27 cellular contexts compared by ENCODE assay signal in genomic region chr7:1274121-1274875, GRCh38. TPM values are rescaled to one million over a fixed set of nuclear protein-coding genes. Genes with fewer than 3 reads are reported as not detected.
DNase-seq lines count a peak whose midpoint lies in the region; ATAC-seq lines count a peak whose summit lies in the region.
"Had no signal": no experiment of that assay in that cellular context is flagged by ENCODE, and none has a peak within 500 bp of the region (broad histone marks: within the 10 kb centered on the region; RNA-seq: fewer than 3 reads in every experiment).

No MANE protein-coding gene starts in this region.

- H3K23ac ChIP-seq in neuronal stem cell (ENCODE audit: low read depth, low read length, poor library complexity): peak overlapping the region; percentile 65

- H3K9me3 ChIP-seq in neuronal stem cell (replicated peaks in 1 of 2; ENCODE audit: control insufficient read depth in 2 of 2, insufficient read depth in 1 of 2, low read depth in 1 of 2, low read length in 2 of 2) (peaks cover 0 to 5% of the 10 kb centered on the region in 2 donors), aorta (ENCODE audit: control insufficient read depth, low read length) (peaks cover 2% of the 10 kb centered on the region)
- H3K9me3 ChIP-seq: HAP-1, MG63 had no signal

- peak overlapping the region; percentile 30 for H2BK12ac ChIP-seq in neuronal stem cell (ENCODE audit: low read length)

- peak overlapping the region; percentile 72 for H2BK120ac ChIP-seq in neuronal stem cell (ENCODE audit: low read depth, low read length)

- intact Hi-C loops in aorta (cut with DNase I): no loop called here
- intact Hi-C loops in activated CD4-positive, alpha-beta memory T cell treated with anti-CD3 and anti-CD28 coated beads for 36 hours (cut with micrococcal nuclease): no loop called here

- H4K91ac ChIP-seq in neuronal stem cell (ENCODE audit: low read depth, low read length, poor library complexity): no peak overlapping the region

- H3K27ac ChIP-seq in neuronal stem cell (replicated peaks; ENCODE audit: low read length) (no peak overlapping the region), aorta (ENCODE audit: low read depth in 1 of 2, low read length in 2 of 2) (no peak overlapping the region)

- H3K4me2 ChIP-seq in neuronal stem cell (ENCODE audit: insufficient read depth, low read length, poor library complexity, severe bottlenecking): no peak overlapping the region
- H3K4me2 ChIP-seq: GM23338 had no signal

- H4K8ac ChIP-seq in neuronal stem cell (ENCODE audit: low read depth, low read length): no peak overlapping the region

- POLR2A ChIA-PET in activated CD4-positive, alpha-beta memory T cell treated with anti-CD3 and anti-CD28 coated beads for 36 hours (lab: Charles Lee): no interaction called here

- peaks cover 15% of the 10 kb centered on the region for H3K9me3 Mint-ChIP-seq in activated naive CD4-positive, alpha-beta T cell treated with anti-CD3 and anti-CD28 coated beads, Interleukin-2, amount 10 ng/mL, durations not matched to agents 7 days and 5 days
- no peaks in the 10 kb centered on the region for H3K9me3 Mint-ChIP-seq in stimulated activated naive CD8-positive, alpha-beta T cell treated with anti-CD3 and anti-CD28 coated beads, Interleukin-15, amount 100 ng/mL, for 72 hours
- H3K9me3 Mint-ChIP-seq in activated CD4-positive, alpha-beta memory T cell treated with anti-CD3 and anti-CD28 coated beads for 36 hours: no peaks in the 10 kb centered on the region

- no peaks in the 10 kb centered on the region for H3K36me3 ChIP-seq in neuronal stem cell (replicated peaks in 1 of 2; ENCODE audit: control insufficient read depth in 2 of 2, insufficient read depth in 2 of 2, low read length in 2 of 2)
- no peaks in the 10 kb centered on the region for H3K36me3 ChIP-seq in aorta (ENCODE audit: control insufficient read depth in 1 of 2, insufficient read depth in 2 of 2, low read length in 1 of 2)
- H3K36me3 ChIP-seq: HAP-1, MG63 had no signal

- no peak overlapping the region for H3K9ac ChIP-seq in neuronal stem cell (ENCODE audit: low read depth, low read length, poor library complexity)

- H3K27ac Mint-ChIP-seq in activated naive CD4-positive, alpha-beta T cell treated with anti-CD3 and anti-CD28 coated beads, Interleukin-2, amount 10 ng/mL, durations not matched to agents 7 days and 5 days: peak overlapping the region; percentile 71
- H3K27ac Mint-ChIP-seq in stimulated activated naive CD8-positive, alpha-beta T cell treated with anti-CD3 and anti-CD28 coated beads, Interleukin-15, amount 100 ng/mL, for 72 hours: no peak overlapping the region
- no peak overlapping the region for H3K27ac Mint-ChIP-seq in activated CD4-positive, alpha-beta memory T cell treated with anti-CD3 and anti-CD28 coated beads for 36 hours
- H3K27ac Mint-ChIP-seq: CD8-positive, alpha-beta memory T cell; GM23338 had no signal

- peak overlapping the region; percentile 96 for H2AK5ac ChIP-seq in neuronal stem cell (ENCODE audit: low read depth, low read length)

- peak overlapping the region; percentile 1 for H3K14ac ChIP-seq in neuronal stem cell (ENCODE audit: low read length)

- no peaks in the 10 kb centered on the region for H3K27me3 Mint-ChIP-seq in activated naive CD4-positive, alpha-beta T cell treated with anti-CD3 and anti-CD28 coated beads, Interleukin-2, amount 10 ng/mL, durations not matched to agents 7 days and 5 days
- peaks cover 25% of the 10 kb centered on the region for H3K27me3 Mint-ChIP-seq in stimulated activated naive CD8-positive, alpha-beta T cell treated with anti-CD3 and anti-CD28 coated beads, Interleukin-15, amount 100 ng/mL, for 72 hours
- peaks cover 9% of the 10 kb centered on the region for H3K27me3 Mint-ChIP-seq in activated CD4-positive, alpha-beta memory T cell treated with anti-CD3 and anti-CD28 coated beads for 36 hours

- H2AFZ ChIP-seq in neuronal stem cell (ENCODE audit: low read length): no peak overlapping the region
- H2AFZ ChIP-seq: GM23338 had no signal

- peak overlapping the region; percentile 64 for H3K18ac ChIP-seq in neuronal stem cell (ENCODE audit: low read length)

- H3K4me3 ChIP-seq in neuronal stem cell (ENCODE audit: low read length in 2 of 2) (no peak overlapping the region), aorta (ENCODE audit: low read length in 2 of 2) (no peak overlapping the region)
- H3K4me3 ChIP-seq: GM23338, HAP-1, K562, MG63 had no signal

- no peak overlapping the region for H3K4me3 Mint-ChIP-seq in activated naive CD4-positive, alpha-beta T cell treated with anti-CD3 and anti-CD28 coated beads, Interleukin-2, amount 10 ng/mL, durations not matched to agents 7 days and 5 days
- H3K4me3 Mint-ChIP-seq in stimulated activated naive CD8-positive, alpha-beta T cell treated with anti-CD3 and anti-CD28 coated beads, Interleukin-15, amount 100 ng/mL, for 72 hours: no peak overlapping the region
- H3K4me3 Mint-ChIP-seq in activated CD4-positive, alpha-beta memory T cell treated with anti-CD3 and anti-CD28 coated beads for 36 hours: no peak overlapping the region
- H3K4me3 Mint-ChIP-seq: CD8-positive, alpha-beta memory T cell; GM23338 had no signal

- H3K4me1 ChIP-seq in neuronal stem cell (ENCODE audit: control insufficient read depth in 2 of 2, insufficient read depth in 1 of 2, low read depth in 1 of 2, low read length in 2 of 2) (peaks cover 0 to 3% of the 10 kb centered on the region in 2 donors), aorta (ENCODE audit: control insufficient read depth in 1 of 2, insufficient read depth in 2 of 2, low read length in 2 of 2) (no peaks in the 10 kb centered on the region)
- H3K4me1 ChIP-seq: HAP-1 had no signal

- H3K27me3 ChIP-seq in neuronal stem cell (ENCODE audit: control insufficient read depth in 3 of 3, insufficient read depth in 3 of 3, low read depth in 1 of 3, low read length in 3 of 3) (peaks cover 0 to 18% (median 0%) of the 10 kb centered on the region in 3 experiments), aorta (ENCODE audit: control insufficient read depth in 1 of 2, insufficient read depth in 2 of 2, low read length in 1 of 2) (no peaks in the 10 kb centered on the region)

- WGBS in neuronal stem cell (ENCODE audit: extremely low coverage in 2 of 2, insufficient read length in 2 of 2, insufficient replicate concordance in 1 of 2), 2 donors: no CpG with 5 or more reads among the region's 30 CpGs
- 77 to 79% methylated on average over 26 to 30 of the region's 30 CpGs for WGBS in aorta, 2 donors

- H2BK5ac ChIP-seq in neuronal stem cell (ENCODE audit: low read length): no peak overlapping the region

- peak overlapping the region; percentile 78 for H2BK15ac ChIP-seq in neuronal stem cell (ENCODE audit: low read length)

- H3K79me1 ChIP-seq in neuronal stem cell (ENCODE audit: low read depth, low read length): peaks cover 4% of the 10 kb centered on the region

- H3K4me1 Mint-ChIP-seq in activated naive CD4-positive, alpha-beta T cell treated with anti-CD3 and anti-CD28 coated beads, Interleukin-2, amount 10 ng/mL, durations not matched to agents 7 days and 5 days: no peaks in the 10 kb centered on the region
- H3K4me1 Mint-ChIP-seq in stimulated activated naive CD8-positive, alpha-beta T cell treated with anti-CD3 and anti-CD28 coated beads, Interleukin-15, amount 100 ng/mL, for 72 hours: no peaks in the 10 kb centered on the region
- H3K4me1 Mint-ChIP-seq in activated CD4-positive, alpha-beta memory T cell treated with anti-CD3 and anti-CD28 coated beads for 36 hours (ENCODE audit: low read depth): no peaks in the 10 kb centered on the region
- H3K4me1 Mint-ChIP-seq: CD8-positive, alpha-beta memory T cell; GM23338 had no signal

- no peaks in the 10 kb centered on the region for H3K36me3 Mint-ChIP-seq in activated naive CD4-positive, alpha-beta T cell treated with anti-CD3 and anti-CD28 coated beads, Interleukin-2, amount 10 ng/mL, durations not matched to agents 7 days and 5 days
- H3K36me3 Mint-ChIP-seq in activated CD4-positive, alpha-beta memory T cell treated with anti-CD3 and anti-CD28 coated beads for 36 hours: no peaks in the 10 kb centered on the region
- H3K36me3 Mint-ChIP-seq: CD8-positive, alpha-beta memory T cell had no signal

- ATAC-seq in stimulated activated naive CD8-positive, alpha-beta T cell treated with anti-CD3 and anti-CD28 coated beads, Interleukin-15, amount 100 ng/mL, for 72 hours: peak; percentile 60
- no peak for ATAC-seq in stimulated activated naive CD8-positive, alpha-beta T cell treated with anti-CD3 and anti-CD28 coated beads, Interleukin-15, Interleukin-2, amounts not matched to agents 100 U/mL and 50 U/mL, for 24 hours
- ATAC-seq in aorta (ENCODE audit: low FRiP score): peak; percentile 42
- ATAC-seq: GM23338, K562 had no signal

- DNase-seq in activated naive CD4-positive, alpha-beta T cell treated with anti-CD3 and anti-CD28 coated beads, Interleukin-2, amount 10 ng/mL, durations not matched to agents 7 days and 5 days: no peak
- no peak for DNase-seq in activated naive CD4-positive, alpha-beta T cell (lab: John Stamatoyannopoulos, UW)
- DNase-seq in stimulated activated naive CD8-positive, alpha-beta T cell treated with anti-CD3 and anti-CD28 coated beads, Interleukin-15, amount 100 ng/mL, for 72 hours: no peak
- DNase-seq in stimulated activated naive CD8-positive, alpha-beta T cell treated with anti-CD3 and anti-CD28 coated beads, Interleukin-15, Interleukin-2, amounts not matched to agents 100 U/mL and 50 U/mL, for 24 hours: no peak
- DNase-seq in neuronal stem cell (ENCODE audit: low spot score): no peak
- peak; percentile 34 to 64 for DNase-seq in aorta
- DNase-seq in DMS153 treated with DMSO at 0.1 percent for 48 hours (lab: John Stamatoyannopoulos, UW; ENCODE audit: unreplicated experiment): no peak
- DNase-seq in activated CD4-positive, alpha-beta memory T cell treated with anti-CD3 and anti-CD28 coated beads for 36 hours: no peak
- DNase-seq: AML-193; C1 segment of cervical spinal cord; Calu3; CD8-positive, alpha-beta memory T cell; DMS153; MG63; NCI-H1048; NCI-H1417 treated with DMSO at 0.1 percent for 48 hours; NCI-H187; NCI-H446; NCI-H526 had no signal

- H3K4ac ChIP-seq in neuronal stem cell (ENCODE audit: low read length): no peak overlapping the region

- CTCF ChIA-PET in activated naive CD4-positive, alpha-beta T cell treated with anti-CD3 and anti-CD28 coated beads, Interleukin-2, amount 10 ng/mL, durations not matched to agents 7 days and 5 days (lab: Charles Lee): no interaction called here
- CTCF ChIA-PET in activated CD4-positive, alpha-beta memory T cell treated with anti-CD3 and anti-CD28 coated beads for 36 hours (lab: Charles Lee): no interaction called here

RNA-seq across cellular contexts. Expression of gene UNCX, which starts 41.6 kb away (rescaled TPM):
- 0.01 TPM for polyA plus RNA-seq in neuronal stem cell (2013, experiment 1 of 2)
- 0.01 TPM for polyA plus RNA-seq in neuronal stem cell (2013, experiment 2 of 2)
- not detected for total RNA-seq in aorta
- not detected for polyA plus RNA-seq in aorta
- total RNA-seq in activated CD4-positive, alpha-beta memory T cell treated with anti-CD3 and anti-CD28 coated beads for 36 hours: not detected
- total RNA-seq: A172; Calu3; CD8-positive, alpha-beta memory T cell; Daoy; GM23338; K562; LHCN-M2; RPMI7951 had no signal
- polyA plus RNA-seq: AG04450; CD8-positive, alpha-beta memory T cell; GM23338; K562 had no signal

Comparison
In these comparisons a context has a peak if more than half of its experiments do, and no peak if none do; other contexts are left out.
1. DNase-seq: peak in aorta (2 of 2); none in activated naive CD4-positive, alpha-beta T cell treated with anti-CD3 and anti-CD28 coated beads, Interleukin-2, amount 10 ng/mL, durations not matched to agents 7 days and 5 days (single experiment), activated naive CD4-positive, alpha-beta T cell (0 of 4), stimulated activated naive CD8-positive, alpha-beta T cell treated with anti-CD3 and anti-CD28 coated beads, Interleukin-15, amount 100 ng/mL, for 72 hours (0 of 2), stimulated activated naive CD8-positive, alpha-beta T cell treated with anti-CD3 and anti-CD28 coated beads, Interleukin-15, Interleukin-2, amounts not matched to agents 100 U/mL and 50 U/mL, for 24 hours (single experiment), neuronal stem cell (single experiment), DMS153 treated with DMSO at 0.1 percent for 48 hours (single experiment) and activated CD4-positive, alpha-beta memory T cell treated with anti-CD3 and anti-CD28 coated beads for 36 hours (single experiment).